Comparison of ENCODE assay signal across 15 cellular contexts in the genomic region with DNA sequence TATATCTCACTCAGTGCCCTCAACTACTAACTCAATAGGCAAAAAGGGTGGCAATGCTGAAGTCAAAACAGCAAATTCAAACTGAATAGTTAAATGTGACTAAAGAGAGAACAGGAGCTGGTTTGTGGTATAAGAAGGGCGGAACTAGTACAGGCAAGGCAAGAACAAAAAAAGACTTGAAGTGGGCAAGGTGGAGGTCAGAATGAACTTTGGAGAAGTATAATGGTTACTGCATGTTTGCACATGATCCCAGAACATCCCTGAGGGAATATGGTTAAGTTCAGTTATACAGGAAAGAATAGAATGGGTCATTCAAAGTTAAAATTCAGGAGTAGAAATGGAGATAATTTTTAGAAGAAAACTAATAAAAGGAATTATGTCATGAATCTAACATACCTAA.
DNase-seq lines count a peak whose midpoint lies in the region; ATAC-seq, FAIRE-seq and TF ChIP-seq lines count a peak whose summit lies in the region.
"Had no signal": no experiment of that assay in that cellular context is flagged by ENCODE, and none has a peak within 500 bp of the region (broad histone marks: within the 10 kb centered on the region; RNA-seq: fewer than 3 reads in every experiment).

No MANE protein-coding gene starts in this region.

- H2BK5ac ChIP-seq in mesenchymal stem cell (ENCODE audit: low read depth, low read length, poor library complexity, severe bottlenecking), result no peak overlapping the region

- no peak overlapping the region for H3K4ac ChIP-seq in mesenchymal stem cell (ENCODE audit: low read depth in 1 of 2, low read length in 2 of 2)

- no peak overlapping the region for H3K4me2 ChIP-seq in SK-N-SH
- H3K4me2 ChIP-seq in Karpas-422 (ENCODE audit: low read depth, low read length, poor library complexity, severe bottlenecking), result no peak overlapping the region
- no peak overlapping the region for H3K4me2 ChIP-seq in mesenchymal stem cell (ENCODE audit: low read length, poor library complexity, severe bottlenecking)
- H3K4me2 ChIP-seq: BLaER1, GM23338 had no signal

- no peak for FAIRE-seq in kidney (lab: Jason Lieb, UNC)

- no peaks in the 10 kb centered on the region for H3K9me3 ChIP-seq in SK-N-SH
- H3K9me3 ChIP-seq in Karpas-422 (ENCODE audit: low read length), result no peaks in the 10 kb centered on the region
- H3K9me3 ChIP-seq in kidney (ENCODE audit: control insufficient read depth in 1 of 2, low read length in 2 of 2), result peaks cover 0 to 6% of the 10 kb centered on the region in 2 donors
- H3K9me3 ChIP-seq in mesenchymal stem cell (ENCODE audit: control insufficient read depth, low read length), result no peaks in the 10 kb centered on the region
- H3K9me3 ChIP-seq: BLaER1 had no signal

- ATAC-seq in SK-N-SH treated with all-trans-retinoic acid at 6 μM for 48 hours, result no peak
- ATAC-seq: GM23338 had no signal

- H3K27ac ChIP-seq in SK-N-SH (ENCODE audit: low read depth in 2 of 2, low read length in 1 of 2), result no peak overlapping the region
- no peak overlapping the region for H3K27ac ChIP-seq in Karpas-422 (ENCODE audit: low read length)
- H3K27ac ChIP-seq in kidney (ENCODE audit: low read depth in 2 of 2, low read length in 2 of 2), result no peak overlapping the region
- H3K27ac ChIP-seq in mesenchymal stem cell (ENCODE audit: low read length, poor library complexity, severe bottlenecking), result no peak overlapping the region
- H3K27ac ChIP-seq: BLaER1 had no signal

- no peak for TF ChIP-seq RAD21 in SK-N-SH (IDR thresholded peaks at IDR 0.05; ENCODE audit: low read length)

- H3K79me2 ChIP-seq in SK-N-SH (ENCODE audit: insufficient read depth) (peaks cover 66% of the 10 kb centered on the region), Karpas-422 (ENCODE audit: low read length) (peaks cover 65% of the 10 kb centered on the region)

- peaks cover 8% of the 10 kb centered on the region for H3F3A ChIP-seq in SK-N-SH (replicated peaks; ENCODE audit: insufficient read depth)

- no peaks in the 10 kb centered on the region for H4K20me1 ChIP-seq in SK-N-SH (ENCODE audit: insufficient read depth)
- no peaks in the 10 kb centered on the region for H4K20me1 ChIP-seq in Karpas-422 (ENCODE audit: insufficient read depth, low read depth, low read length)
- H4K20me1 ChIP-seq: BLaER1 had no signal

- no peaks in the 10 kb centered on the region for H3K9me2 ChIP-seq in SK-N-SH
- H3K9me2 ChIP-seq in Karpas-422 (replicated peaks; ENCODE audit: insufficient read depth, low read length), result no peaks in the 10 kb centered on the region

- H3K36me3 ChIP-seq in SK-N-SH (replicated peaks in 1 of 2; ENCODE audit: control insufficient read depth in 1 of 2, insufficient read depth in 2 of 2, low read length in 1 of 2) (no peaks in the 10 kb centered on the region), Karpas-422 (ENCODE audit: insufficient read depth, low read length) (no peaks in the 10 kb centered on the region), kidney (ENCODE audit: control insufficient read depth in 1 of 2, insufficient read depth in 2 of 2, low read length in 2 of 2) (no peaks in the 10 kb centered on the region), mesenchymal stem cell (ENCODE audit: control insufficient read depth in 1 of 2, insufficient read depth in 2 of 2, low read depth in 1 of 2, low read length in 2 of 2) (no peaks in the 10 kb centered on the region)

- H4K91ac ChIP-seq in mesenchymal stem cell (ENCODE audit: low read length), result no peak overlapping the region

- no peak overlapping the region for H4K8ac ChIP-seq in mesenchymal stem cell (ENCODE audit: low read length)

- no peak overlapping the region for H2BK120ac ChIP-seq in mesenchymal stem cell (ENCODE audit: low read depth, low read length)

- DNase-seq in SK-N-SH (no peak), Karpas-422 (no peak), epithelial cell of esophagus (ENCODE audit: low read depth) (peak; percentile 27), kidney (no peak), mesenchymal stem cell (no peak)
- DNase-seq in activated CD8-positive, alpha-beta memory T cell treated with anti-CD3 and anti-CD28 coated beads, Interleukin-2, amount 50 U/mL, for 48 hours, result no peak
- DNase-seq: 8988T; AML-193; CD8-positive, alpha-beta memory T cell; DMS53; GF-D8; H7 had no signal

- intact Hi-C loops in kidney (cut with DNase I), result no loop called here

- H3K9ac ChIP-seq in SK-N-SH (no peak overlapping the region), Karpas-422 (ENCODE audit: low read length) (no peak overlapping the region), kidney (ENCODE audit: low read length in 2 of 2) (no peak overlapping the region), mesenchymal stem cell (ENCODE audit: low read length) (no peak overlapping the region)
- H3K9ac ChIP-seq: BLaER1 had no signal

- peaks cover 20% of the 10 kb centered on the region for H3K79me1 ChIP-seq in mesenchymal stem cell (replicated peaks; ENCODE audit: low read length, poor library complexity, severe bottlenecking)

- H3K4me3 ChIP-seq in SK-N-SH (ENCODE audit: low read depth in 2 of 2, low read length in 1 of 2) (no peak overlapping the region), Karpas-422 (ENCODE audit: low read length) (no peak overlapping the region), epithelial cell of esophagus (ENCODE audit: low read length) (no peak overlapping the region), kidney (ENCODE audit: low read length in 2 of 2) (no peak overlapping the region), mesenchymal stem cell (ENCODE audit: insufficient read depth in 1 of 2, low read depth in 1 of 2, low read length in 2 of 2) (no peak overlapping the region)
- H3K4me3 ChIP-seq: BLaER1, GM23338 had no signal

- H3K27me3 ChIP-seq in SK-N-SH (ENCODE audit: insufficient read depth) (no peaks in the 10 kb centered on the region), Karpas-422 (ENCODE audit: low read length) (no peaks in the 10 kb centered on the region), mesenchymal stem cell (ENCODE audit: control insufficient read depth in 1 of 2, insufficient read depth in 1 of 2, low read length in 2 of 2) (no peaks in the 10 kb centered on the region)
- H3K27me3 ChIP-seq: BLaER1 had no signal

- no peak overlapping the region for H3K14ac ChIP-seq in mesenchymal stem cell (ENCODE audit: low read length in 2 of 2)

- H2AFZ ChIP-seq in SK-N-SH (ENCODE audit: low read depth) (peak overlapping the region; percentile 21; the same call in 1 of the 2 replicates), Karpas-422 (ENCODE audit: low read length) (peak overlapping the region; percentile 22; the same call in 1 of the 2 replicates), mesenchymal stem cell (ENCODE audit: low read depth, low read length) (no peak overlapping the region)
- H2AFZ ChIP-seq: GM23338 had no signal

- no peak overlapping the region for H3K18ac ChIP-seq in mesenchymal stem cell (ENCODE audit: low read depth in 1 of 2, low read length in 2 of 2)

- H2BK12ac ChIP-seq in mesenchymal stem cell (ENCODE audit: low read length in 2 of 2), result no peak overlapping the region

- H3K23ac ChIP-seq in mesenchymal stem cell (ENCODE audit: low read length in 2 of 2), result no peak overlapping the region

- POLR2A ChIA-PET in SK-N-SH (lab: Yijun Ruan, JAX), result no interaction called here

- no peak overlapping the region for H2BK15ac ChIP-seq in mesenchymal stem cell (ENCODE audit: low read depth, poor library complexity, severe bottlenecking)

- TF ChIP-seq EP300 in SK-N-SH (IDR thresholded peaks at IDR 0.05; ENCODE audit: borderline replicate concordance in 1 of 2, low read depth in 1 of 2, low read length in 1 of 2), result no peak

- TF ChIP-seq CTCF in SK-N-SH (IDR thresholded peaks at IDR 0.05) (no peak), epithelial cell of esophagus (IDR thresholded peaks at IDR 0.05; ENCODE audit: insufficient read depth, low read depth, low read length, missing control alignments) (no peak), kidney (IDR thresholded peaks at IDR 0.05; ENCODE audit: borderline replicate concordance, extremely low read depth, insufficient read depth) (no peak)

- peaks cover 2 to 24% of the 10 kb centered on the region in 2 experiments; a peak in 3 of 4 replicates for H3K4me1 ChIP-seq in SK-N-SH (ENCODE audit: control insufficient read depth in 1 of 2, insufficient read depth in 2 of 2, low read depth in 1 of 2, low read length in 1 of 2)
- peaks cover 28% of the 10 kb centered on the region for H3K4me1 ChIP-seq in Karpas-422 (ENCODE audit: low read length)
- H3K4me1 ChIP-seq in kidney (ENCODE audit: control insufficient read depth in 1 of 2, insufficient read depth in 1 of 2, low read depth in 1 of 2, low read length in 2 of 2), result no peaks in the 10 kb centered on the region
- H3K4me1 ChIP-seq in mesenchymal stem cell (ENCODE audit: control insufficient read depth, insufficient read depth, low read depth, low read length), result no peaks in the 10 kb centered on the region
- H3K4me1 ChIP-seq: BLaER1 had no signal

- WGBS in SK-N-SH (ENCODE audit: low lambda C conversion rate), result 100% methylated on average over 1 of the region's 1 CpG
- WGBS in mesenchymal stem cell, result 97% methylated on average over 1 of the region's 1 CpG

- no peak overlapping the region for H2AK5ac ChIP-seq in mesenchymal stem cell (ENCODE audit: low read length, severe bottlenecking)

- CTCF ChIA-PET in SK-N-SH (lab: Yijun Ruan, JAX), result no interaction called here

TF ChIP-seq in SK-N-SH, 30 proteins besides CTCF, POLR2A, EP300 and RAD21 (continues in another document):
- TF ChIP-seq ELF1 (IDR thresholded peaks at IDR 0.05) (no peak), GABPA (IDR thresholded peaks at IDR 0.05; ENCODE audit: low read depth) (no peak), CHD2 (IDR thresholded peaks at IDR 0.05; ENCODE audit: low read length, partially characterized antibody) (no peak)

TF ChIP-seq in SK-N-SH treated with all-trans-retinoic acid at 6 μM for 48 hours, 23 proteins besides CTCF, POLR2A, EP300 and RAD21 (continues in another document):
- TF ChIP-seq ZNF565 (CRISPR knock-in tag; conservative IDR thresholded peaks at IDR 0.05; ENCODE audit: low read depth) (no peak), ZFP30 (CRISPR knock-in tag; IDR thresholded peaks at IDR 0.05) (no peak), PATZ1 (CRISPR knock-in tag; IDR thresholded peaks at IDR 0.05; ENCODE audit: borderline replicate concordance) (no peak), PPARA (CRISPR knock-in tag; IDR thresholded peaks at IDR 0.05; ENCODE audit: borderline replicate concordance) (no peak)
